In genomic region chr17:51165680-51166197, GRCh38 we compare ENCODE assay signal across 8 cellular contexts. TPM values are rescaled to one million over a fixed set of nuclear protein-coding genes. Genes with fewer than 3 reads are reported as not detected.
DNase-seq lines count a peak whose midpoint lies in the region; ATAC-seq and TF ChIP-seq lines count a peak whose summit lies in the region.

No MANE protein-coding gene starts in this region.

- H3K4me3 ChIP-seq in prostate gland: peak overlapping the region; percentile 86 to 98

- POLR2A ChIA-PET in activated CD4-positive, alpha-beta memory T cell treated with anti-CD3 and anti-CD28 coated beads, Interleukin-2, amount 10 ng/mL, durations not matched to agents 7 days and 5 days (lab: Charles Lee): interaction anchor here (0.9 to 3.0 kb wide), 9 partner anchors 11 to 299 kb away, joined by 3 to 69 read pairs (median 8); partner anchors contain the start of genes NME1, SPAG9, TOB1 and UTP18

- H3K9me3 Mint-ChIP-seq in activated CD4-positive, alpha-beta memory T cell treated with anti-CD3 and anti-CD28 coated beads, Interleukin-2, amount 10 ng/mL, durations not matched to agents 7 days and 5 days: no peaks in the 10 kb centered on the region

- 7% methylated on average over 21 of the region's 21 CpGs for WGBS in prostate gland

- no peak for TF ChIP-seq CTCF in 22Rv1 (IDR thresholded peaks at IDR 0.05)
- no peak for TF ChIP-seq CTCF in GM10266 (IDR thresholded peaks at IDR 0.05; ENCODE audit: control insufficient read depth, insufficient read depth, low read depth, missing control alignments)
- TF ChIP-seq CTCF in prostate gland (IDR thresholded peaks at IDR 0.05): peak in 1 of 4 experiments; percentile 16

- CTCF ChIA-PET in activated CD4-positive, alpha-beta memory T cell treated with anti-CD3 and anti-CD28 coated beads, Interleukin-2, amount 10 ng/mL, durations not matched to agents 7 days and 5 days (lab: Charles Lee): interaction anchor here (1.0 to 1.5 kb wide), 5 partner anchors 11 to 312 kb away, joined by 3 to 7 read pairs (median 3); partner anchors contain the start of gene NME1

- H3K27me3 ChIP-seq in prostate gland (replicated peaks; ENCODE audit: insufficient read depth): no peaks in the 10 kb centered on the region

- peak overlapping the region; percentile 89 for H3K4me3 Mint-ChIP-seq in activated CD4-positive, alpha-beta memory T cell treated with anti-CD3 and anti-CD28 coated beads, Interleukin-2, amount 10 ng/mL, durations not matched to agents 7 days and 5 days

- peak overlapping the region; percentile 90 for H3K27ac ChIP-seq in 22Rv1
- H3K27ac ChIP-seq in prostate gland: peak overlapping the region; percentile 87 to 94

- peaks cover 38% of the 10 kb centered on the region for H3K4me1 Mint-ChIP-seq in activated CD4-positive, alpha-beta memory T cell treated with anti-CD3 and anti-CD28 coated beads, Interleukin-2, amount 10 ng/mL, durations not matched to agents 7 days and 5 days

- intact Hi-C loops in Right ventricle myocardium superior (cut with DNase I) (no loop called here), prostate gland (cut with DNase I) (loop anchor here (5.0 kb wide), 2 partner anchors 48 to 97 kb away; partner anchors contain the start of genes MBTD1 and UTP18)

- H3K27ac Mint-ChIP-seq in activated CD4-positive, alpha-beta memory T cell treated with anti-CD3 and anti-CD28 coated beads, Interleukin-2, amount 10 ng/mL, durations not matched to agents 7 days and 5 days: peak overlapping the region; percentile 93

- no peak for TF ChIP-seq POLR2A in prostate gland (IDR thresholded peaks at IDR 0.05)

- ATAC-seq in HG03442 (IDR thresholded peaks at IDR 0.05; ENCODE audit: unreplicated experiment) (peak; percentile 18), Right ventricle myocardium superior (ENCODE audit: poor library complexity) (no peak)

- H3K9me3 ChIP-seq in prostate gland: no peaks in the 10 kb centered on the region

- no peaks in the 10 kb centered on the region for H3K27me3 Mint-ChIP-seq in activated CD4-positive, alpha-beta memory T cell treated with anti-CD3 and anti-CD28 coated beads, Interleukin-2, amount 10 ng/mL, durations not matched to agents 7 days and 5 days

- H3K36me3 ChIP-seq in prostate gland: peaks cover 0 to 5% of the 10 kb centered on the region in 2 donors

- peaks cover 4% of the 10 kb centered on the region for H3K4me1 ChIP-seq in prostate gland (replicated peaks)

- peaks cover 43% of the 10 kb centered on the region for H3K36me3 Mint-ChIP-seq in activated CD4-positive, alpha-beta memory T cell treated with anti-CD3 and anti-CD28 coated beads, Interleukin-2, amount 10 ng/mL, durations not matched to agents 7 days and 5 days (ENCODE audit: low read depth)

- DNase-seq in GM10266 (ENCODE audit: extremely low spot score) (peak; percentile 46), Right ventricle myocardium superior (peak; percentile 47), prostate gland (ENCODE audit: low spot score) (no peak), SIG-M5 treated with dmso at 0.1 percent for 504 hours (lab: John Stamatoyannopoulos, UW; ENCODE audit: unreplicated experiment) (no peak), HT-29 (ENCODE audit: low spot score) (no peak)
- no peak for DNase-seq in activated CD4-positive, alpha-beta memory T cell treated with anti-CD3 and anti-CD28 coated beads, Interleukin-2, amount 10 ng/mL, durations not matched to agents 7 days and 5 days

RNA-seq across cellular contexts. Expression of gene NME2, which starts 0.5 kb away (rescaled TPM):
- total RNA-seq in activated CD4-positive, alpha-beta memory T cell treated with anti-CD3 and anti-CD28 coated beads, Interleukin-2, amount 10 ng/mL, durations not matched to agents 7 days and 5 days: 100 to 1,000 TPM; 364 to 374 TPM
- total RNA-seq in Right ventricle myocardium superior: 245 TPM
- 100 to 1,000 TPM; 208 to 479 TPM for total RNA-seq in prostate gland
- total RNA-seq in HT-29 (2014; rRNA removed; shearing (Covaris generic)): 838 and 869 TPM in 2 replicates

RNA-seq across cellular contexts. Expression of gene NME1, which starts 12.4 kb away (rescaled TPM):
- 10 to 100 TPM; 87.9 to 90.8 TPM for total RNA-seq in activated CD4-positive, alpha-beta memory T cell treated with anti-CD3 and anti-CD28 coated beads, Interleukin-2, amount 10 ng/mL, durations not matched to agents 7 days and 5 days
- total RNA-seq in Right ventricle myocardium superior (21.1 TPM), prostate gland (10 to 100 TPM; 32.3 to 75.1 TPM)
- 237 and 256 TPM in 2 replicates for total RNA-seq in HT-29 (2014; rRNA removed; shearing (Covaris generic))

RNA-seq across cellular contexts. Expression of gene SPAG9, which starts 45.1 kb away (rescaled TPM):
- total RNA-seq in activated CD4-positive, alpha-beta memory T cell treated with anti-CD3 and anti-CD28 coated beads, Interleukin-2, amount 10 ng/mL, durations not matched to agents 7 days and 5 days: 10 to 100 TPM; 50.9 to 53.0 TPM
- total RNA-seq in Right ventricle myocardium superior: 42.0 TPM
- total RNA-seq in prostate gland: 10 to 100 TPM; 48.3 to 98.3 TPM
- 25.9 and 27.0 TPM in 2 replicates for total RNA-seq in HT-29 (2014; rRNA removed; shearing (Covaris generic))

Comparison
In these comparisons a context has a peak if more than half of its experiments do, and no peak if none do; other contexts are left out.
1. DNase-seq: peak in GM10266 (single experiment) and Right ventricle myocardium superior (single experiment); none in activated CD4-positive, alpha-beta memory T cell treated with anti-CD3 and anti-CD28 coated beads, Interleukin-2, amount 10 ng/mL, durations not matched to agents 7 days and 5 days (single experiment), prostate gland (single experiment), SIG-M5 treated with dmso at 0.1 percent for 504 hours (single experiment) and HT-29 (single experiment).